Comparison of ENCODE assay signal across 31 cellular contexts in genomic region chr4:152629908-152630307, GRCh38.
"Had no signal": no experiment of that assay in that cellular context is flagged by ENCODE, and none has a peak within 500 bp of the region (broad histone marks: within the 10 kb centered on the region; RNA-seq: fewer than 3 reads in every experiment).

No MANE protein-coding gene starts in this region.

- H3K27me3 Mint-ChIP-seq: activated CD4-positive, alpha-beta memory T cell treated with anti-CD3 and anti-CD28 coated beads, Interleukin-2, amount 10 ng/mL, durations not matched to agents 7 days and 5 days; activated CD4-positive, alpha-beta T cell treated with anti-CD3 and anti-CD28 coated beads, Interleukin-2, amount 10 ng/mL, durations not matched to agents 7 days and 5 days; activated naive CD4-positive, alpha-beta T cell treated with anti-CD3 and anti-CD28 coated beads, Interleukin-2, amount 10 ng/mL, durations not matched to agents 7 days and 5 days; activated naive CD8-positive, alpha-beta T cell treated with anti-CD3 and anti-CD28 coated beads, Interleukin-2, amount 10 ng/mL, durations not matched to agents 7 days and 5 days; activated T-cell treated with anti-CD3 and anti-CD28 coated beads, Interleukin-2, amount 50 U/mL, for 24 hours had no signal

- H3K9me3 ChIP-seq: ascending aorta, breast epithelium, colonic mucosa had no signal

- H3K4me3 Mint-ChIP-seq: activated CD4-positive, alpha-beta memory T cell treated with anti-CD3 and anti-CD28 coated beads, Interleukin-2, amount 10 ng/mL, durations not matched to agents 7 days and 5 days; activated CD4-positive, alpha-beta T cell treated with anti-CD3 and anti-CD28 coated beads, Interleukin-2, amount 10 ng/mL, durations not matched to agents 7 days and 5 days; activated naive CD4-positive, alpha-beta T cell treated with anti-CD3 and anti-CD28 coated beads, Interleukin-2, amount 10 ng/mL, durations not matched to agents 7 days and 5 days; activated naive CD8-positive, alpha-beta T cell treated with anti-CD3 and anti-CD28 coated beads, Interleukin-2, amount 10 ng/mL, durations not matched to agents 7 days and 5 days; activated T-cell treated with anti-CD3 and anti-CD28 coated beads, Interleukin-2, amount 50 U/mL, for 24 hours; activated T-cell treated with anti-CD3 and anti-CD28 coated beads, Interleukin-2, amount 50 U/mL, for 72 hours; brain; T-helper 1 cell treated with Interleukin-12 subunit alpha and Interleukin-12 subunit beta and Interleukin-4 antibody, amounts not matched to agents 30 μg/mL and 1 μg/mL, for 36 hours; T-helper 2 cell treated with Interferon-gamma antibody and Interleukin-4, amounts not matched to agents 5 μg/mL and 100 μg/mL, for 36 hours had no signal

- H3K4me1 ChIP-seq: ascending aorta, colonic mucosa had no signal

- DNase-seq: activated CD4-positive, alpha-beta memory T cell treated with anti-CD3 and anti-CD28 coated beads, Interleukin-2, amount 10 ng/mL, durations not matched to agents 7 days and 5 days; activated CD4-positive, alpha-beta T cell treated with anti-CD3 and anti-CD28 coated beads for 1 hour; activated CD4-positive, alpha-beta T cell treated with anti-CD3 and anti-CD28 coated beads for 4 hours; activated CD4-positive, alpha-beta T cell treated with anti-CD3 and anti-CD28 coated beads, Interleukin-2, amount 10 ng/mL, durations not matched to agents 7 days and 5 days; activated CD4-positive, alpha-beta T cell treated with anti-CD3 and anti-CD28 coated beads, Interleukin-2, amount 50 U/mL, for 4 hours; activated CD8-positive, alpha-beta memory T cell treated with anti-CD3 and anti-CD28 coated beads, Interleukin-2, amount 50 U/mL, for 48 hours; activated gamma-delta T cell; activated naive CD4-positive, alpha-beta T cell; activated naive CD4-positive, alpha-beta T cell treated with anti-CD3 and anti-CD28 coated beads, Interleukin-2, amount 10 ng/mL, durations not matched to agents 7 days and 5 days; activated naive CD8-positive, alpha-beta T cell treated with anti-CD3 and anti-CD28 coated beads, Interleukin-2, amount 10 ng/mL, durations not matched to agents 7 days and 5 days; activated T-cell treated with anti-CD3 and anti-CD28 coated beads for 4 hours; activated T-cell treated with anti-CD3 and anti-CD28 coated beads, Interleukin-2, amount 50 U/mL, for 24 hours; activated T-cell treated with anti-CD3 and anti-CD28 coated beads, Interleukin-2, amount 50 U/mL, for 72 hours; central memory CD4-positive, alpha-beta T cell; cerebellar nuclear complex; colonic mucosa; effector CD8-positive, alpha-beta T cell; foreskin fibroblast; head of caudate nucleus; T1000 had no signal

- H3K9me3 Mint-ChIP-seq: activated CD4-positive, alpha-beta memory T cell treated with anti-CD3 and anti-CD28 coated beads, Interleukin-2, amount 10 ng/mL, durations not matched to agents 7 days and 5 days; activated CD4-positive, alpha-beta T cell treated with anti-CD3 and anti-CD28 coated beads, Interleukin-2, amount 10 ng/mL, durations not matched to agents 7 days and 5 days; activated naive CD4-positive, alpha-beta T cell treated with anti-CD3 and anti-CD28 coated beads, Interleukin-2, amount 10 ng/mL, durations not matched to agents 7 days and 5 days; activated naive CD4-positive, alpha-beta T cell treated with anti-CD3 and anti-CD28 coated beads, Interleukin-2, amount 50 U/mL, for 72 hours; activated naive CD8-positive, alpha-beta T cell treated with anti-CD3 and anti-CD28 coated beads, Interleukin-2, amount 10 ng/mL, durations not matched to agents 7 days and 5 days; activated T-cell treated with anti-CD3 and anti-CD28 coated beads, Interleukin-2, amount 50 U/mL, for 24 hours; activated T-cell treated with anti-CD3 and anti-CD28 coated beads, Interleukin-2, amount 50 U/mL, for 72 hours; T-helper 1 cell treated with Interleukin-12 subunit alpha and Interleukin-12 subunit beta and Interleukin-4 antibody, amounts not matched to agents 30 μg/mL and 1 μg/mL, for 36 hours; T-helper 2 cell treated with Interferon-gamma antibody and Interleukin-4, amounts not matched to agents 5 μg/mL and 100 μg/mL, for 36 hours had no signal

- H3K4me1 Mint-ChIP-seq: activated CD4-positive, alpha-beta T cell treated with anti-CD3 and anti-CD28 coated beads, Interleukin-2, amount 10 ng/mL, durations not matched to agents 7 days and 5 days; activated naive CD4-positive, alpha-beta T cell treated with anti-CD3 and anti-CD28 coated beads, Interleukin-2, amount 10 ng/mL, durations not matched to agents 7 days and 5 days; brain had no signal

- H3K36me3 Mint-ChIP-seq: activated naive CD4-positive, alpha-beta T cell treated with anti-CD3 and anti-CD28 coated beads, Interleukin-2, amount 50 U/mL, for 72 hours; brain had no signal

- H3K4me3 ChIP-seq: ascending aorta, breast epithelium, cardiac muscle cell, colonic mucosa had no signal

- H3K27ac Mint-ChIP-seq: activated CD4-positive, alpha-beta memory T cell treated with anti-CD3 and anti-CD28 coated beads, Interleukin-2, amount 10 ng/mL, durations not matched to agents 7 days and 5 days; activated CD4-positive, alpha-beta T cell treated with anti-CD3 and anti-CD28 coated beads, Interleukin-2, amount 10 ng/mL, durations not matched to agents 7 days and 5 days; activated naive CD4-positive, alpha-beta T cell treated with anti-CD3 and anti-CD28 coated beads, Interleukin-2, amount 10 ng/mL, durations not matched to agents 7 days and 5 days; activated naive CD8-positive, alpha-beta T cell treated with anti-CD3 and anti-CD28 coated beads, Interleukin-2, amount 10 ng/mL, durations not matched to agents 7 days and 5 days; activated T-cell treated with anti-CD3 and anti-CD28 coated beads, Interleukin-2, amount 50 U/mL, for 24 hours; activated T-cell treated with anti-CD3 and anti-CD28 coated beads, Interleukin-2, amount 50 U/mL, for 72 hours; brain; T-helper 1 cell treated with Interleukin-12 subunit alpha and Interleukin-12 subunit beta and Interleukin-4 antibody, amounts not matched to agents 30 μg/mL and 1 μg/mL, for 36 hours; T-helper 2 cell treated with Interferon-gamma antibody and Interleukin-4, amounts not matched to agents 5 μg/mL and 100 μg/mL, for 36 hours had no signal

- ATAC-seq: activated naive CD4-positive, alpha-beta T cell treated with anti-CD3 and anti-CD28 coated beads, Interleukin-2, amount 50 U/mL, for 72 hours; activated T-cell treated with anti-CD3 and anti-CD28 coated beads, Interleukin-2, amount 50 U/mL, for 72 hours had no signal

- FAIRE-seq: endometrium, endothelial cell of umbilical vein, frontal cortex had no signal

- H3K27me3 ChIP-seq: ascending aorta, breast epithelium, cardiac muscle cell, colonic mucosa had no signal

- H3K27ac ChIP-seq: ascending aorta, cardiac muscle cell, colonic mucosa, epithelial cell of prostate had no signal

- H3K36me3 ChIP-seq: ascending aorta, breast epithelium, cardiac muscle cell, colonic mucosa had no signal
